19 cellular contexts compared by ENCODE assay signal in genomic region chr22:44092636-44093220, GRCh38.
DNase-seq lines count a peak whose midpoint lies in the region; ATAC-seq, FAIRE-seq and TF ChIP-seq lines count a peak whose summit lies in the region.
"Had no signal": no experiment of that assay in that cellular context is flagged by ENCODE, and none has a peak within 500 bp of the region (broad histone marks: within the 10 kb centered on the region; RNA-seq: fewer than 3 reads in every experiment).

No MANE protein-coding gene starts in this region.

- H3K27me3 ChIP-seq in H9 (ENCODE audit: insufficient read depth, low read length) (no peaks in the 10 kb centered on the region), RWPE2 (ENCODE audit: insufficient read depth, poor library complexity, severe bottlenecking) (no peaks in the 10 kb centered on the region), sigmoid colon (no peaks in the 10 kb centered on the region), mesendoderm (ENCODE audit: insufficient read depth, low read length, poor library complexity) (no peaks in the 10 kb centered on the region)

- no peak for TF ChIP-seq EP300 in sigmoid colon (IDR thresholded peaks at IDR 0.05)

- H3K23ac ChIP-seq in H9 (ENCODE audit: insufficient read length, low read depth, low read length) (no peak overlapping the region), mesendoderm (ENCODE audit: low read length) (no peak overlapping the region)

- intact Hi-C loops in kidney (cut with DNase I) (no loop called here), sigmoid colon (cut with DNase I) (loop anchor here (5.0 kb wide), 1 partner anchor 50 kb away; no protein-coding TSS in a partner anchor)

- DNase-seq in H9 (no peak), RWPE2 (ENCODE audit: low spot score) (peak; percentile 19), kidney (peak; percentile 49), sigmoid colon (peak; percentile 36), mesendoderm (no peak)
- no peak for DNase-seq in effector CD8-positive, alpha-beta T cell (lab: John Stamatoyannopoulos, UW)
- DNase-seq: ACHN; AML-193; Caco-2; CD4-positive, alpha-beta T cell; HCEC 1CT had no signal

- TF ChIP-seq CTCF in H9 (conservative IDR thresholded peaks at IDR 0.05): no peak
- TF ChIP-seq CTCF in RWPE2 (IDR thresholded peaks at IDR 0.05; ENCODE audit: poor library complexity, severe bottlenecking): no peak
- TF ChIP-seq CTCF in kidney (IDR thresholded peaks at IDR 0.05; ENCODE audit: borderline replicate concordance, extremely low read depth, insufficient read depth): no peak
- no peak for TF ChIP-seq CTCF in sigmoid colon (IDR thresholded peaks at IDR 0.05)

- FAIRE-seq in kidney (lab: Jason Lieb, UNC): no peak
- FAIRE-seq: A204.1, D721Med, G401.6, GM12891, GM19239, HTR-8/SVneo had no signal

- H4K8ac ChIP-seq in H9 (replicated peaks; ENCODE audit: insufficient read length, low read depth, low read length): no peak overlapping the region
- H4K8ac ChIP-seq in mesendoderm (ENCODE audit: low read depth, low read length): no peak overlapping the region

- H3K27ac ChIP-seq in H9 (ENCODE audit: insufficient read length, low read depth, low read length) (no peak overlapping the region), RWPE2 (ENCODE audit: poor library complexity, severe bottlenecking) (no peak overlapping the region), kidney (ENCODE audit: low read depth in 2 of 2, low read length in 2 of 2) (no peak overlapping the region), sigmoid colon (no peak overlapping the region), mesendoderm (ENCODE audit: low read depth, low read length) (no peak overlapping the region)
- H3K27ac ChIP-seq: C4-2B had no signal

- H3K4me1 Mint-ChIP-seq in H9: peaks cover 12 to 17% of the 10 kb centered on the region in 2 experiments

- H3K4ac ChIP-seq in H9 (ENCODE audit: low read depth, low read length) (no peak overlapping the region), mesendoderm (ENCODE audit: low read depth, low read length) (no peak overlapping the region)

- no peaks in the 10 kb centered on the region; the same call in 1 of the 2 replicates for H3K27me3 Mint-ChIP-seq in H9 (ENCODE audit: low read depth)
- H3K27me3 Mint-ChIP-seq: CD4-positive, alpha-beta T cell; IgD-negative memory B cell had no signal

- no peak overlapping the region for H2AK5ac ChIP-seq in H9 (ENCODE audit: insufficient read length, low read length)
- no peak overlapping the region for H2AK5ac ChIP-seq in mesendoderm (ENCODE audit: low read length)

- H3K9ac ChIP-seq in H9 (ENCODE audit: extremely low read depth, insufficient read length, low read length) (no peak overlapping the region), kidney (ENCODE audit: low read length in 2 of 2) (no peak overlapping the region), mesendoderm (ENCODE audit: low read length) (no peak overlapping the region)

- no peak overlapping the region for H2BK15ac ChIP-seq in H9 (ENCODE audit: low read depth, low read length)
- H2BK15ac ChIP-seq in mesendoderm (replicated peaks; ENCODE audit: low read depth): no peak overlapping the region

- no peak overlapping the region for H3K56ac ChIP-seq in H9 (ENCODE audit: insufficient read length, low read depth, low read length)
- no peak overlapping the region for H3K56ac ChIP-seq in mesendoderm (ENCODE audit: low read length)

- no peaks in the 10 kb centered on the region for H3K4me1 ChIP-seq in H9 (ENCODE audit: insufficient read depth, low read length)
- peaks cover 9% of the 10 kb centered on the region for H3K4me1 ChIP-seq in RWPE2 (ENCODE audit: insufficient read depth, poor library complexity, severe bottlenecking)
- H3K4me1 ChIP-seq in kidney (ENCODE audit: control insufficient read depth in 1 of 2, insufficient read depth in 1 of 2, low read depth in 1 of 2, low read length in 2 of 2): no peaks in the 10 kb centered on the region
- peaks cover 0 to 38% (median 31%) of the 10 kb centered on the region in 4 donors for H3K4me1 ChIP-seq in sigmoid colon
- no peaks in the 10 kb centered on the region for H3K4me1 ChIP-seq in mesendoderm (ENCODE audit: control insufficient read depth, low read depth, low read length)
- H3K4me1 ChIP-seq: Caco-2 had no signal

- no peak overlapping the region for H4K5ac ChIP-seq in H9 (ENCODE audit: insufficient read length, low read depth, low read length)
- H4K5ac ChIP-seq in mesendoderm (ENCODE audit: low read length): no peak overlapping the region

- no peaks in the 10 kb centered on the region for H3K79me1 ChIP-seq in H9 (ENCODE audit: insufficient read depth, low read depth, low read length, poor library complexity, severe bottlenecking)
- no peaks in the 10 kb centered on the region for H3K79me1 ChIP-seq in mesendoderm (ENCODE audit: low read length)

- peaks cover 0 to 2% (median 0%) of the 10 kb centered on the region in 3 experiments; a peak in 1 of 7 replicates for H3K36me3 Mint-ChIP-seq in H9 (ENCODE audit: insufficient read depth in 1 of 3, low read depth in 3 of 3)

- no peak overlapping the region for H2BK5ac ChIP-seq in H9 (ENCODE audit: insufficient read length, low read length)
- no peak overlapping the region for H2BK5ac ChIP-seq in mesendoderm (ENCODE audit: low read length)

- H3K18ac ChIP-seq in H9 (ENCODE audit: insufficient read length, low read depth, low read length) (no peak overlapping the region), mesendoderm (ENCODE audit: low read length) (no peak overlapping the region)

- no CpG with 5 or more reads among the region's 8 CpGs for WGBS in H9 (ENCODE audit: extremely low coverage, insufficient read length, low lambda C conversion rate)
- WGBS in sigmoid colon, 2 donors: 69 to 80% methylated on average over 8 of the region's 8 CpGs
- WGBS in mesendoderm (ENCODE audit: extremely low coverage, insufficient coverage, low lambda C conversion rate): no CpG with 5 or more reads among the region's 8 CpGs

- H3K9me3 Mint-ChIP-seq in H9: no peaks in the 10 kb centered on the region
- H3K9me3 Mint-ChIP-seq: CD4-positive, alpha-beta T cell; IgD-negative memory B cell had no signal

- ATAC-seq in RWPE2 (ENCODE audit: low read depth): no peak

- H4K20me1 ChIP-seq in H9 (ENCODE audit: control insufficient read depth, insufficient read depth, insufficient read length): no peaks in the 10 kb centered on the region

- no peak overlapping the region for H2BK20ac ChIP-seq in H9 (ENCODE audit: low read depth, low read length, poor library complexity, severe bottlenecking)

- no peak overlapping the region for H3K4me2 ChIP-seq in H9 (ENCODE audit: insufficient read depth, insufficient read length, low read length)
- H3K4me2 ChIP-seq in mesendoderm (ENCODE audit: low read length): no peak overlapping the region

- no peak for TF ChIP-seq POLR2A in sigmoid colon (IDR thresholded peaks at IDR 0.05)

- peak overlapping the region in 1 of 3 experiments; percentile 49; a peak in 1 of 7 replicates for H3K27ac Mint-ChIP-seq in H9
- H3K27ac Mint-ChIP-seq: CD4-positive, alpha-beta T cell; IgD-negative memory B cell had no signal

- peak overlapping the region; percentile 46; the same call in 1 of the 2 replicates for H3K14ac ChIP-seq in H9 (ENCODE audit: insufficient read depth, low read length)

- H3K79me2 ChIP-seq in H9 (ENCODE audit: insufficient read depth, low read length) (no peaks in the 10 kb centered on the region), mesendoderm (ENCODE audit: control insufficient read depth, insufficient read depth, low read length) (no peaks in the 10 kb centered on the region)

- H3K9me3 ChIP-seq in H9 (ENCODE audit: control insufficient read depth, low read depth, low read length) (no peaks in the 10 kb centered on the region), RWPE2 (ENCODE audit: severe bottlenecking) (no peaks in the 10 kb centered on the region), kidney (ENCODE audit: control insufficient read depth in 1 of 2, low read length in 2 of 2) (no peaks in the 10 kb centered on the region), sigmoid colon (no peaks in the 10 kb centered on the region)
- H3K9me3 ChIP-seq: Caco-2 had no signal

- H3K4me3 ChIP-seq in RWPE2 (ENCODE audit: severe bottlenecking) (no peak overlapping the region), kidney (ENCODE audit: low read length in 2 of 2) (no peak overlapping the region), sigmoid colon (no peak overlapping the region), mesendoderm (ENCODE audit: low read length) (no peak overlapping the region)

- H3K23me2 ChIP-seq in H9 (ENCODE audit: insufficient read length, low read depth, low read length, poor library complexity, severe bottlenecking): no peaks in the 10 kb centered on the region

- H2BK12ac ChIP-seq in H9 (ENCODE audit: insufficient read length, low read depth, low read length): no peak overlapping the region

- no peak overlapping the region for H3K4me3 Mint-ChIP-seq in H9
- H3K4me3 Mint-ChIP-seq: CD4-positive, alpha-beta T cell; IgD-negative memory B cell had no signal

- no peak overlapping the region for H2BK120ac ChIP-seq in H9 (ENCODE audit: low read depth, low read length, poor library complexity, severe bottlenecking)
- H2BK120ac ChIP-seq in mesendoderm (ENCODE audit: low read depth, low read length): no peak overlapping the region

- H3K36me3 ChIP-seq in RWPE2 (ENCODE audit: low read depth) (no peaks in the 10 kb centered on the region), kidney (ENCODE audit: control insufficient read depth in 1 of 2, insufficient read depth in 2 of 2, low read length in 2 of 2) (no peaks in the 10 kb centered on the region), sigmoid colon (peaks cover 0 to 25% (median 7%) of the 10 kb centered on the region in 4 donors), mesendoderm (ENCODE audit: control insufficient read depth, insufficient read depth, low read length) (no peaks in the 10 kb centered on the region)

- H2AFZ ChIP-seq in H9 (ENCODE audit: low read length): no peak overlapping the region

- peak overlapping the region; percentile 27 for H4K91ac ChIP-seq in H9 (ENCODE audit: insufficient read length, low read depth, low read length)

- no peak overlapping the region for H3T11ph ChIP-seq in H9 (ENCODE audit: low read length)

Comparison
In these comparisons a context has a peak if more than half of its experiments do, and no peak if none do; other contexts are left out.
1. DNase-seq: peak in RWPE2 (single experiment), kidney (single experiment) and sigmoid colon (single experiment); none in H9 (single experiment), effector CD8-positive, alpha-beta T cell (single experiment) and mesendoderm (single experiment).